In the genomic region with DNA sequence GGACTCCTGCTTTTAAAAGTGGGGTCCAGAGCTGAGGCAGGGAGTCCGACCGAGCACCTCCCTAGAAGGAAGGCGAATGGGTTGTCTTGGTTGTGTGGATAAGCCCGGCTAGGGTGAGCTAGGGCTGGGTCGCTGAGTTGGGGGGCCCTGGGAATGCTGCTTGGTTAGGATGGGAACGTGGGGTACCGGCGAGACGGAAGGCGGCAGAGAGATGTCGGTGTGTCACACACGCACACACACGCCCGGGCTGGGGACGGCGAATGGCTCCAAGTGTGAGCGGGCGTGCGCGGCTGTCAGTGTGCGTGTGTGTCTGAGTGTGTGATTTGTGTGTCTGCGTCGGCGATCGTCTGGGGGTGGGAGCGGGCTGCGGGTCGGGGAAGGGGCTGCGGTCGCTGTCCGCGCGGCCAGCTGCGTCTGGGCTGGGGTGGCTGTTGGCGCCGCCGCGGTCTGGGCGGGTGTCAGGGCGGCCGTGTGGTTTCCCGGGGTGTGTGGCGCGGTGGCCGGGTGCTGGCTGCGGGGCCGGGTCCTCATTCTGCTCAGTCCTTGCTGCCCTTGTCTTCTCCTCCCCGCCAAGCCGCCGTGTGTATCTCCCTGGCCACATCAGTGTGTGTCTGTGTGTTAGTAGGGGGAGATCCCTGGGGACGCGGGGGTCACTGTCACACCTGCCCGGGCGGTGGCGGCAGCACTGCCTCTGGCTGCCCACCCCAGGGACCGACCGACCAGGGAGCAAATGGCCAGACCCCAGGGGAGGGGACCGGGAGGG, we compare ENCODE assay signal across 9 cellular contexts. TPM values are rescaled to one million over a fixed set of nuclear protein-coding genes. Genes with fewer than 3 reads are reported as not detected.
DNase-seq lines count a peak whose midpoint lies in the region; ATAC-seq lines count a peak whose summit lies in the region.
"Had no signal": no experiment of that assay in that cellular context is flagged by ENCODE, and none has a peak within 500 bp of the region (broad histone marks: within the 10 kb centered on the region; RNA-seq: fewer than 3 reads in every experiment).

No MANE protein-coding gene starts in this region.

- no peaks in the 10 kb centered on the region for H3K36me3 ChIP-seq in iPS DF 6.9 (ENCODE audit: control insufficient read depth, insufficient read depth, low read length)
- no peaks in the 10 kb centered on the region for H3K36me3 ChIP-seq in subcutaneous abdominal adipose tissue (ENCODE audit: control insufficient read depth in 5 of 5, insufficient read depth in 5 of 5, low read length in 5 of 5)

- ATAC-seq in T-cell (replicated peaks in 1 of 4), result peak in 2 of 4 experiments; percentile 7 to 19

- H3K27me3 Mint-ChIP-seq in T-cell, result peaks cover 25 to 36% of the 10 kb centered on the region in 2 donors

- CTCF ChIA-PET in T-cell (lab: Charles Lee), result no interaction called here

- no CpG with 5 or more reads among the region's 58 CpGs for WGBS in iPS DF 6.9 (ENCODE audit: insufficient coverage, insufficient read length)

- H3K27me3 ChIP-seq in iPS DF 6.9 (ENCODE audit: control insufficient read depth, insufficient read depth, low read length), result peaks cover 50% of the 10 kb centered on the region
- peaks cover 42 to 54% (median 50%) of the 10 kb centered on the region in 5 donors for H3K27me3 ChIP-seq in subcutaneous abdominal adipose tissue (ENCODE audit: control insufficient read depth in 5 of 5, insufficient read depth in 4 of 5, low read length in 5 of 5)

- H3K27ac Mint-ChIP-seq in T-cell, result peak overlapping the region in 1 of 2 donors; percentile 10

- POLR2A ChIA-PET in T-cell (lab: Charles Lee), result interaction anchor here in 1 of 2 donors (0.5 kb wide), 1 partner anchor 68 kb away, joined by 6 read pairs; no protein-coding TSS in a partner anchor

- H3K4me1 ChIP-seq in iPS DF 6.9 (ENCODE audit: control insufficient read depth, insufficient read depth, low read length) (peaks cover 4% of the 10 kb centered on the region; the same call in 1 of the 2 replicates), subcutaneous abdominal adipose tissue (ENCODE audit: control insufficient read depth in 5 of 5, insufficient read depth in 5 of 5, low read length in 5 of 5) (peaks cover 3 to 58% (median 51%) of the 10 kb centered on the region in 5 donors)

- peak overlapping the region; percentile 73 to 85 (median 74) for H3K4me3 Mint-ChIP-seq in T-cell

- H3K27ac ChIP-seq in iPS DF 6.9 (ENCODE audit: low read length) (no peak overlapping the region), subcutaneous abdominal adipose tissue (ENCODE audit: low read depth, low read length) (no peak overlapping the region), substantia nigra (ENCODE audit: low read depth, low read length, poor library complexity, severe bottlenecking) (no peak overlapping the region)

- no peaks in the 10 kb centered on the region for H3K9me3 Mint-ChIP-seq in T-cell

- H3K9ac ChIP-seq in subcutaneous abdominal adipose tissue (ENCODE audit: low read length in 5 of 5), result peak overlapping the region in 3 of 5 donors; percentile 15 to 30 (median 17)

- DNase-seq in activated gamma-delta T cell (lab: John Stamatoyannopoulos, UW) (peak; percentile 22), activated gamma-delta T cell treated with Interleukin-2 at 50 U/mL for 16 hours (no peak), T-cell (peak in 2 of 34 experiments; percentile 28), iPS DF 6.9 (ENCODE audit: low read depth, low spot score) (no peak), substantia nigra (lab: John Stamatoyannopoulos, UW) (no peak), foreskin melanocyte (no peak), GDM1 (lab: John Stamatoyannopoulos, UW) (no peak)

- peaks cover 35 to 51% (median 41%) of the 10 kb centered on the region in 3 donors for H3K4me1 Mint-ChIP-seq in T-cell

- no peaks in the 10 kb centered on the region for H3K9me3 ChIP-seq in iPS DF 6.9 (ENCODE audit: control insufficient read depth, insufficient read depth, low read length)
- H3K9me3 ChIP-seq in subcutaneous abdominal adipose tissue (ENCODE audit: control insufficient read depth in 5 of 5, low read length in 5 of 5), result no peaks in the 10 kb centered on the region

- no peaks in the 10 kb centered on the region for H3K36me3 Mint-ChIP-seq in T-cell

- H3K4me3 ChIP-seq in iPS DF 6.9 (ENCODE audit: low read length), result peak overlapping the region; percentile 55; the same call in 1 of the 2 replicates
- H3K4me3 ChIP-seq in subcutaneous abdominal adipose tissue (ENCODE audit: low read depth in 1 of 5, low read length in 5 of 5), result peak overlapping the region in 4 of 5 donors; percentile 25 to 56 (median 38)

RNA-seq across cellular contexts. Expression of a gene that starts 1.0 kb away (rescaled TPM):
- 1 to 10 TPM in 3 of 5 donors, under 1 TPM in 1, not detected in 1; 0.68 to 2.6 (median 2.3) TPM for total RNA-seq in T-cell

RNA-seq across cellular contexts. Expression of a gene that starts 16.1 kb away (rescaled TPM):
- total RNA-seq in T-cell, result 1 to 10 TPM; 3.1 to 7.8 (median 6.6) TPM

RNA-seq across cellular contexts. Expression of a gene that starts 28.6 kb away (rescaled TPM):
- 10 to 100 TPM; 17.3 to 53.0 (median 37.2) TPM for total RNA-seq in T-cell

RNA-seq across cellular contexts. Expression of a gene that starts 46.0 kb away (rescaled TPM):
- total RNA-seq in T-cell, result under 1 TPM in 3 of 5 donors, not detected in 2; 0.30 to 0.58 (median 0.54) TPM
- total RNA-seq: myocyte had no signal

RNA-seq across cellular contexts. Expression of a gene that starts 46.1 kb away (rescaled TPM):
- total RNA-seq in T-cell, result 1 to 10 TPM; 1.1 to 2.6 (median 1.6) TPM
- total RNA-seq: myocyte had no signal
